ENCODE assay signal across 9 cellular contexts in genomic region chr2:237486819-237487448, GRCh38. TPM values are rescaled to one million over a fixed set of nuclear protein-coding genes. Genes with fewer than 3 reads are reported as not detected.
A peak's percentile ranks its signal among the peaks of the same experiment; 100 is the strongest.
DNase-seq lines count a peak whose midpoint lies in the region; ATAC-seq and TF ChIP-seq lines count a peak whose summit lies in the region.
"Had no signal": no experiment of that assay in that cellular context is flagged by ENCODE, and none has a peak within 500 bp of the region (broad histone marks: within the 10 kb centered on the region; RNA-seq: fewer than 3 reads in every experiment).

Gene MLPH (plus strand): TSS chr2:237487251. CDS start chr2:237493427, 6,176 bp downstream.

- TF ChIP-seq CTCF in HEK293 (tag by site-specific recombination; IDR thresholded peaks at IDR 0.05) (no peak), body of pancreas (IDR thresholded peaks at IDR 0.05) (peak in 1 of 7 experiments; percentile 2), spleen (IDR thresholded peaks at IDR 0.05 in 8 of 11, conservative IDR thresholded peaks at IDR 0.05 in 3 of 11) (no peak)

- DNase-seq in body of pancreas (peak; percentile 70 to 81 (median 79)), iPS-NIHi7 (ENCODE audit: extremely low spot score) (peak; percentile 56), spleen (peak; percentile 68), OCI-M1 (lab: John Stamatoyannopoulos, UW) (no peak)
- no peak for DNase-seq in naive thymus-derived CD4-positive, alpha-beta T cell
- no peak for DNase-seq in activated effector memory CD4-positive, alpha-beta T cell treated with Interleukin-2 at 50 U/mL for 16 hours

- peaks cover 0 to 9% (median 3%) of the 10 kb centered on the region in 5 donors for H3K36me3 Mint-ChIP-seq in naive thymus-derived CD4-positive, alpha-beta T cell

- H3K9me3 Mint-ChIP-seq in naive thymus-derived CD4-positive, alpha-beta T cell, result peaks cover 0 to 21% (median 9%) of the 10 kb centered on the region in 11 donors

- H3K4me3 Mint-ChIP-seq in naive thymus-derived CD4-positive, alpha-beta T cell, result peak within 1 kb of the TSS in 2 of 10 donors; percentile 8 to 33
- H3K4me3 Mint-ChIP-seq: memory B cell had no signal

- peaks cover 0 to 3% (median 0%) of the 10 kb centered on the region in 7 donors for H3K4me1 Mint-ChIP-seq in naive thymus-derived CD4-positive, alpha-beta T cell

- H3K27me3 Mint-ChIP-seq in naive thymus-derived CD4-positive, alpha-beta T cell, result peaks cover 41 to 51% (median 49%) of the 10 kb centered on the region in 5 donors

- CTCF ChIA-PET in HEK293 (lab: Yijun Ruan, JAX), result interaction anchor here (0.6 to 1.4 kb wide), 2 partner anchors 84 to 322 kb away, joined by 4 to 6 read pairs; no protein-coding TSS in a partner anchor
- CTCF ChIA-PET in naive thymus-derived CD4-positive, alpha-beta T cell (lab: Charles Lee), result no interaction called here

- H3K27me3 ChIP-seq in body of pancreas (no peaks in the 10 kb centered on the region), spleen (replicated peaks in 1 of 7) (peaks cover 3 to 95% (median 36%) of the 10 kb centered on the region in 7 donors)
- H3K27me3 ChIP-seq in naive thymus-derived CD4-positive, alpha-beta T cell (ENCODE audit: control insufficient read depth in 2 of 2, insufficient read depth in 2 of 2, low read length in 2 of 2), result peaks cover 0 to 5% of the 10 kb centered on the region in 2 donors

- 0% methylated on average over 6 to 63 of the region's 63 CpGs for WGBS in body of pancreas, 2 donors
- 2 to 5% (median 4%) methylated on average over 24 to 63 of the region's 63 CpGs for WGBS in spleen, 5 donors

- TF ChIP-seq POLR2A in body of pancreas (IDR thresholded peaks at IDR 0.05) (peak; percentile 65 to 77 (median 66)), spleen (IDR thresholded peaks at IDR 0.05) (no peak)

- H3K4me3 ChIP-seq in HEK293 (ENCODE audit: low read depth, low read length) (peak within 1 kb of the TSS; percentile 36), body of pancreas (peak within 1 kb of the TSS; percentile 17 to 34), spleen (peak within 1 kb of the TSS in 5 of 8 donors; percentile 1 to 47 (median 9))
- no peak within 1 kb of the TSS for H3K4me3 ChIP-seq in naive thymus-derived CD4-positive, alpha-beta T cell (ENCODE audit: low read length)

- H3K9me3 ChIP-seq in HEK293 (ENCODE audit: control insufficient read depth, insufficient read depth, low read depth, low read length), result no peaks in the 10 kb centered on the region
- H3K9me3 ChIP-seq in body of pancreas, result no peaks in the 10 kb centered on the region
- peaks cover 0 to 21% (median 15%) of the 10 kb centered on the region in 8 donors for H3K9me3 ChIP-seq in spleen
- H3K9me3 ChIP-seq in naive thymus-derived CD4-positive, alpha-beta T cell (ENCODE audit: control insufficient read depth in 2 of 3, low read length in 3 of 3), result peaks cover 0 to 8% (median 0%) of the 10 kb centered on the region in 3 experiments

- H3K27ac Mint-ChIP-seq in naive thymus-derived CD4-positive, alpha-beta T cell, result no peak within 1 kb of the TSS
- H3K27ac Mint-ChIP-seq: memory B cell had no signal

- H3K36me3 ChIP-seq in HEK293 (ENCODE audit: control insufficient read depth in 2 of 2, insufficient read depth in 1 of 2, low read length in 2 of 2) (no peaks in the 10 kb centered on the region), body of pancreas (replicated peaks in 1 of 2; ENCODE audit: insufficient read depth in 1 of 2, low read depth in 2 of 2) (no peaks in the 10 kb centered on the region), spleen (no peaks in the 10 kb centered on the region)
- H3K36me3 ChIP-seq in naive thymus-derived CD4-positive, alpha-beta T cell (ENCODE audit: control insufficient read depth in 2 of 3, insufficient read depth in 3 of 3, low read length in 3 of 3), result no peaks in the 10 kb centered on the region

- ATAC-seq in body of pancreas, result peak; percentile 80
- no peak for ATAC-seq in GM19351 (IDR thresholded peaks at IDR 0.05; ENCODE audit: unreplicated experiment)
- ATAC-seq in naive thymus-derived CD4-positive, alpha-beta T cell, result no peak

- H3K27ac ChIP-seq in HEK293 (ENCODE audit: extremely low read depth, low read depth, low read length) (no peak within 1 kb of the TSS), body of pancreas (peak within 1 kb of the TSS; percentile 47 to 77 (median 54)), spleen (no peak within 1 kb of the TSS)
- H3K27ac ChIP-seq in naive thymus-derived CD4-positive, alpha-beta T cell (ENCODE audit: low read depth, low read length), result no peak within 1 kb of the TSS

- H3K4me1 ChIP-seq in HEK293 (ENCODE audit: control insufficient read depth, insufficient read depth, low read length) (no peaks in the 10 kb centered on the region), body of pancreas (peaks cover 65% of the 10 kb centered on the region), spleen (peaks cover 0 to 17% (median 12%) of the 10 kb centered on the region in 6 donors)
- no peaks in the 10 kb centered on the region for H3K4me1 ChIP-seq in naive thymus-derived CD4-positive, alpha-beta T cell (ENCODE audit: control insufficient read depth in 2 of 2, insufficient read depth in 2 of 2, low read length in 2 of 2)

- POLR2A ChIA-PET in HEK293 (lab: Yijun Ruan, JAX), result no interaction called here
- POLR2A ChIA-PET in naive thymus-derived CD4-positive, alpha-beta T cell (lab: Charles Lee), result no interaction called here

- intact Hi-C loops in body of pancreas (cut with DNase I) (no loop called here), spleen (cut with DNase I; ENCODE audit: low total_unique reads) (no loop called here)
- intact Hi-C loops in naive thymus-derived CD4-positive, alpha-beta T cell (cut with micrococcal nuclease), result no loop called here

TF ChIP-seq in HEK293, 187 proteins besides CTCF, POLR2A, EP300 and RAD21 (continues in another document):
- peak; percentile 13; the same call in 1 of the 2 replicates for TF ChIP-seq ZIC2 (tag by site-specific recombination; IDR thresholded peaks at IDR 0.05)
- no peak for TF ChIP-seq ZNF600 (tag by site-specific recombination; IDR thresholded peaks at IDR 0.05)
- TF ChIP-seq ZNF529 (tag by site-specific recombination; IDR thresholded peaks at IDR 0.05; ENCODE audit: insufficient replicate concordance), result no peak
- peak; percentile 37; the same call in 1 of the 2 replicates for TF ChIP-seq SP3 (tag by site-specific recombination; IDR thresholded peaks at IDR 0.05)
- 0 out of 2 replicates have a peak, but pooled peaks have one; percentile 20 for TF ChIP-seq ZBTB8A (tag by site-specific recombination; IDR thresholded peaks at IDR 0.05)
- peak; percentile 47 for TF ChIP-seq ZBTB26 (tag by site-specific recombination; optimal IDR thresholded peaks at IDR 0.05)
- peak; percentile 42; the same call in 1 of the 2 replicates for TF ChIP-seq GLIS2 (tag by site-specific recombination; IDR thresholded peaks at IDR 0.05)
- TF ChIP-seq ZNF366 (tag by site-specific recombination; conservative IDR thresholded peaks at IDR 0.05), result no peak
- TF ChIP-seq ZNF335 (tag by site-specific recombination; conservative IDR thresholded peaks at IDR 0.05), result peak; percentile 29; the same call in 1 of the 2 replicates
- TF ChIP-seq, protein P1, sequence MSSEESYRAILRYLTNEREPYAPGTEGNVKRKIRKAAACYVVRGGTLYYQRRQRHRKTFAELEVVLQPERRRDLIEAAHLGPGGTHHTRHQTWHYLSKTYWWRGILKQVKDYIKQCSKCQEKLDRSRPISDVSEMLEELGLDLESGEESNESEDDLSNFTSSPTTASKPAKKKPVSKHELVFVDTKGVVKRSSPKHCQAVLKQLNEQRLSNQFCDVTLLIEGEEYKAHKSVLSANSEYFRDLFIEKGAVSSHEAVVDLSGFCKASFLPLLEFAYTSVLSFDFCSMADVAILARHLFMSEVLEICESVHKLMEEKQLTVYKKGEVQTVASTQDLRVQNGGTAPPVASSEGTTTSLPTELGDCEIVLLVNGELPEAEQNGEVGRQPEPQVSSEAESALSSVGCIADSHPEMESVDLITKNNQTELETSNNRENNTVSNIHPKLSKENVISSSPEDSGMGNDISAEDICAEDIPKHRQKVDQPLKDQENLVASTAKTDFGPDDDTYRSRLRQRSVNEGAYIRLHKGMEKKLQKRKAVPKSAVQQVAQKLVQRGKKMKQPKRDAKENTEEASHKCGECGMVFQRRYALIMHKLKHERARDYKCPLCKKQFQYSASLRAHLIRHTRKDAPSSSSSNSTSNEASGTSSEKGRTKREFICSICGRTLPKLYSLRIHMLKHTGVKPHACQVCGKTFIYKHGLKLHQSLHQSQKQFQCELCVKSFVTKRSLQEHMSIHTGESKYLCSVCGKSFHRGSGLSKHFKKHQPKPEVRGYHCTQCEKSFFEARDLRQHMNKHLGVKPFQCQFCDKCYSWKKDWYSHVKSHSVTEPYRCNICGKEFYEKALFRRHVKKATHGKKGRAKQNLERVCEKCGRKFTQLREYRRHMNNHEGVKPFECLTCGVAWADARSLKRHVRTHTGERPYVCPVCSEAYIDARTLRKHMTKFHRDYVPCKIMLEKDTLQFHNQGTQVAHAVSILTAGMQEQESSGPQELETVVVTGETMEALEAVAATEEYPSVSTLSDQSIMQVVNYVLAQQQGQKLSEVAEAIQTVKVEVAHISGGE (tag by site-specific recombination; conservative IDR thresholded peaks at IDR 0.05; ENCODE audit: low read depth), result peak; percentile 22; the same call in 1 of the 2 replicates
- peak; percentile 59; the same call in 1 of the 2 replicates for TF ChIP-seq ZFP69B (tag by site-specific recombination; IDR thresholded peaks at IDR 0.05)
- TF ChIP-seq ZFHX2 (tag by site-specific recombination; conservative IDR thresholded peaks at IDR 0.05), result no peak
- TF ChIP-seq OVOL3 (tag by site-specific recombination; IDR thresholded peaks at IDR 0.05), result no peak

RNA-seq across cellular contexts. Expression of gene MLPH, which starts in this region (rescaled TPM):
- total RNA-seq in body of pancreas (10 to 100 TPM; 30.3 to 64.3 TPM), spleen (1 to 10 TPM in 1 of 7 donors, under 1 TPM in 3, not detected in 3; 0.29 to 1.4 (median 0.52) TPM)
- 1 to 10 TPM in 1 of 3 donors, under 1 TPM in 2; 0.09 to 1.4 (median 0.26) TPM for polyA plus RNA-seq in spleen
- not detected for total RNA-seq in naive thymus-derived CD4-positive, alpha-beta T cell
- not detected for polyA plus RNA-seq in naive thymus-derived CD4-positive, alpha-beta T cell

Comparison
In these comparisons a context has a peak if more than half of its experiments do, and no peak if none do; other contexts are left out.
1. RNA of gene MLPH (total RNA-seq): 30.3 to 64.3 TPM in body of pancreas; 0.29 to 1.4 TPM in spleen and not detected in naive thymus-derived CD4-positive, alpha-beta T cell; every median in the first group is over 10 times any median in the second.
2. H3K27ac ChIP-seq: peak in body of pancreas (4 of 4); none in HEK293 (single experiment), spleen (0 of 8) and naive thymus-derived CD4-positive, alpha-beta T cell (single experiment).
3. DNase-seq: peak in body of pancreas (4 of 4), iPS-NIHi7 (single experiment) and spleen (single experiment); none in OCI-M1 (single experiment), naive thymus-derived CD4-positive, alpha-beta T cell (0 of 9) and activated effector memory CD4-positive, alpha-beta T cell treated with Interleukin-2 at 50 U/mL for 16 hours (single experiment).
4. POLR2A ChIP-seq: peak in body of pancreas (3 of 3); none in spleen (0 of 3).